12 cellular contexts compared by ENCODE assay signal in the genomic region with DNA sequence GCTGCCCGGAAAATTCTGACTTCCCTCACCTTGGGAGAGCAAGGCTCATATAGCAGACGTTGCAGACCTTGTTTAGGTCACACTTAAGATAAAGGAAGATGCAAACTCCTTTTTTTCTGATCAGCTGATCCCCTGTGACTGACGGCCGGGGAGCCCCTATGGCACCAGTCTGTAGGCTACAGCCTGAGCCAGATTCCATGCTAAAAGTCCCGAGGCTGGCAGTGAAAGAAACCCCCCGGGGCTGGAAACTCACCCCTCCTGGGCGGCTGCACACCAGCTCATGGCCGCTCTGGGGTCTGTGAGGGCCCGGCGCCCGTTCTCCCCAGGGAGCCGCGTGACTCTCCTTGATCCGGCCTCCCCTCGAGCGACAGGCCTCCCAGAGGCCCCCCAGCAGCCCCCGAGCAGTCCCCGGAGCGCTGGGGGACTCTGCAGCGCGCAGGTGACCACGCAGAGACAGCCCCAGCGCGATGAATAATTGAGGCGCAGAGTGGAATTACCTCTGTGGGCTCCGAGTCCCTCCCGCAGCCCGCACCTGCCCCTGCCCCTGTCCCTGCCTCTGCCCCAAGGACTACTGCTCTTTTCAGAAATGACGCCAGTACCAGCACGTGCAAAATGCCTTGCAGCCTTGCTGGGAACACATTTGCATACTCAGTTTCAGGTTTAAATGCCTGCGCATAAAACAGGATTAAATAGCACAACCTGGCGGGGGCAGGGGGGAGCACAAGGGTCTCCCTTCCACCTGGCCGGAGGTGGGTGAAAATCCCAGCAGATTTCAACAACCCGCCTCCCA.
DNase-seq lines count a peak whose midpoint lies in the region; ATAC-seq, FAIRE-seq and TF ChIP-seq lines count a peak whose summit lies in the region.
"Had no signal": no experiment of that assay in that cellular context is flagged by ENCODE, and none has a peak within 500 bp of the region (broad histone marks: within the 10 kb centered on the region; RNA-seq: fewer than 3 reads in every experiment).

No MANE protein-coding gene starts in this region.

- no TSS peak for BruUV-seq in endothelial cell of umbilical vein (replicated peaks; lab: Mats Ljungman, UMichigan)

- peak; percentile 79 for DNase-seq in GM12864 (ENCODE audit: low read depth)
- no peak for DNase-seq in endothelial cell of umbilical vein (ENCODE audit: low read depth, low spot score)
- DNase-seq in activated T-helper 1 cell treated with anti-CD3 and anti-CD28 coated beads, Interleukin-12 subunit alpha, Interleukin-12 subunit beta, Interleukin-2, Interleukin-4 antibody, amounts not matched to agents 30 ng/mL and 10 ng/mL and 1 ng/mL, durations not matched to agents 14 hours and 24 hours and 36 hours (ENCODE audit: low spot score), result no peak
- DNase-seq in RCC 7860 (ENCODE audit: low spot score), result no peak
- no peak for DNase-seq in urothelium cell line (ENCODE audit: low spot score)
- DNase-seq in Right ventricle myocardium inferior (ENCODE audit: missing footprints), result no peak
- DNase-seq: DND-41; hippocampal formation; NCI-H1092; stimulated activated CD4-positive, alpha-beta T cell treated with anti-CD3 and anti-CD28 coated beads, Interleukin-12 subunit alpha, Interleukin-12 subunit beta, amount 100 ng/mL, for 4 hours had no signal

- peaks cover 22% of the 10 kb centered on the region in 2 experiments for H3K27me3 ChIP-seq in endothelial cell of umbilical vein (ENCODE audit: control insufficient read depth in 2 of 2, insufficient read depth in 2 of 2, low read length in 2 of 2)

- H3K9me1 ChIP-seq in endothelial cell of umbilical vein (replicated peaks; ENCODE audit: control insufficient read depth, extremely low read depth, insufficient read depth, low read length), result no peaks in the 10 kb centered on the region

- no peak overlapping the region for H3K9ac ChIP-seq in endothelial cell of umbilical vein (replicated peaks; ENCODE audit: extremely low read depth, insufficient read depth, low read length)

- no peaks in the 10 kb centered on the region for H3K4me1 ChIP-seq in endothelial cell of umbilical vein (ENCODE audit: control insufficient read depth, extremely low read depth, insufficient read depth, low read length)

- H3K9me3 ChIP-seq in endothelial cell of umbilical vein (replicated peaks; ENCODE audit: control insufficient read depth, insufficient read depth, low read length), result no peaks in the 10 kb centered on the region

- TF ChIP-seq POLR2A in endothelial cell of umbilical vein (IDR thresholded peaks at IDR 0.05; ENCODE audit: low read depth, low read length), result no peak

- FAIRE-seq in endothelial cell of umbilical vein (lab: Jason Lieb, UNC) (no peak), RCC 7860 (lab: Jason Lieb, UNC) (no peak), urothelium cell line (lab: Jason Lieb, UNC) (no peak)

- H3K27ac ChIP-seq in endothelial cell of umbilical vein (ENCODE audit: insufficient read depth, low read depth, low read length), result no peak overlapping the region

- peaks cover 10% of the 10 kb centered on the region for H3K27me3 Mint-ChIP-seq in activated T-helper 1 cell treated with anti-CD3 and anti-CD28 coated beads, Interleukin-12 subunit alpha, Interleukin-12 subunit beta, Interleukin-2, Interleukin-4 antibody, amounts not matched to agents 30 ng/mL and 10 ng/mL and 1 ng/mL, durations not matched to agents 14 hours and 24 hours and 36 hours (ENCODE audit: insufficient read depth)

- dilution Hi-C loops in endothelial cell of umbilical vein (cut with MboI; ENCODE audit: extremely low pct_ligation_motif_present, low sequenced_read_pairs), result no loop called here

- no peak overlapping the region for H3K4me2 ChIP-seq in endothelial cell of umbilical vein (ENCODE audit: insufficient read depth, low read length)

- no peaks in the 10 kb centered on the region for H3K79me2 ChIP-seq in endothelial cell of umbilical vein (ENCODE audit: control insufficient read depth, insufficient read depth, low read length)

- no peak overlapping the region for H3K4me3 Mint-ChIP-seq in activated T-helper 1 cell treated with anti-CD3 and anti-CD28 coated beads, Interleukin-12 subunit alpha, Interleukin-12 subunit beta, Interleukin-2, Interleukin-4 antibody, amounts not matched to agents 30 ng/mL and 10 ng/mL and 1 ng/mL, durations not matched to agents 14 hours and 24 hours and 36 hours

- TF ChIP-seq CTCF in GM12864 (IDR thresholded peaks at IDR 0.05; ENCODE audit: low read depth, low read length, missing control alignments), result peak; percentile 69
- TF ChIP-seq CTCF in endothelial cell of umbilical vein (IDR thresholded peaks at IDR 0.05; ENCODE audit: extremely low read depth in 1 of 2, insufficient read depth in 1 of 2, low read depth in 1 of 2, low read length in 2 of 2), result no peak

- H3K36me3 Mint-ChIP-seq in activated T-helper 1 cell treated with anti-CD3 and anti-CD28 coated beads, Interleukin-12 subunit alpha, Interleukin-12 subunit beta, Interleukin-2, Interleukin-4 antibody, amounts not matched to agents 30 ng/mL and 10 ng/mL and 1 ng/mL, durations not matched to agents 14 hours and 24 hours and 36 hours (ENCODE audit: low read depth), result no peaks in the 10 kb centered on the region

- no peaks in the 10 kb centered on the region for H3K4me1 Mint-ChIP-seq in activated T-helper 1 cell treated with anti-CD3 and anti-CD28 coated beads, Interleukin-12 subunit alpha, Interleukin-12 subunit beta, Interleukin-2, Interleukin-4 antibody, amounts not matched to agents 30 ng/mL and 10 ng/mL and 1 ng/mL, durations not matched to agents 14 hours and 24 hours and 36 hours (ENCODE audit: low read depth)

- no peaks in the 10 kb centered on the region for H4K20me1 ChIP-seq in endothelial cell of umbilical vein (replicated peaks; ENCODE audit: control insufficient read depth, extremely low read depth, insufficient read depth, low read length)

- H3K4me3 ChIP-seq in GM12864 (ENCODE audit: low read depth, low read length), result peak overlapping the region; percentile 71
- no peak overlapping the region for H3K4me3 ChIP-seq in endothelial cell of umbilical vein (replicated peaks in 1 of 3; ENCODE audit: insufficient read depth in 1 of 3, low read depth in 1 of 3, low read length in 3 of 3)

- no peaks in the 10 kb centered on the region for H3K9me3 Mint-ChIP-seq in activated T-helper 1 cell treated with anti-CD3 and anti-CD28 coated beads, Interleukin-12 subunit alpha, Interleukin-12 subunit beta, Interleukin-2, Interleukin-4 antibody, amounts not matched to agents 30 ng/mL and 10 ng/mL and 1 ng/mL, durations not matched to agents 14 hours and 24 hours and 36 hours

- CTCF ChIA-PET in endothelial cell of umbilical vein (lab: Charles Lee), result interaction anchor here (1.1 kb wide), 1 partner anchor 88 kb away, joined by 3 read pairs; no protein-coding TSS in a partner anchor

- POLR2A ChIA-PET in endothelial cell of umbilical vein (lab: Charles Lee), result no interaction called here

- intact Hi-C loops in endothelial cell of umbilical vein (cut with micrococcal nuclease) (no loop called here), Right ventricle myocardium inferior (cut with DNase I) (no loop called here)
- intact Hi-C loops in activated T-helper 1 cell treated with anti-CD3 and anti-CD28 coated beads, Interleukin-12 subunit alpha, Interleukin-12 subunit beta, Interleukin-2, Interleukin-4 antibody, amounts not matched to agents 30 ng/mL and 10 ng/mL and 1 ng/mL, durations not matched to agents 14 hours and 24 hours and 36 hours (cut with micrococcal nuclease), result no loop called here

- ATAC-seq in GM19328 (IDR thresholded peaks at IDR 0.05; ENCODE audit: unreplicated experiment), result peak; percentile 63
- peak; percentile 55 for ATAC-seq in HG03103 (IDR thresholded peaks at IDR 0.05; ENCODE audit: low read depth, unreplicated experiment)
- ATAC-seq in Right ventricle myocardium inferior, result no peak

- H3K27ac Mint-ChIP-seq in activated T-helper 1 cell treated with anti-CD3 and anti-CD28 coated beads, Interleukin-12 subunit alpha, Interleukin-12 subunit beta, Interleukin-2, Interleukin-4 antibody, amounts not matched to agents 30 ng/mL and 10 ng/mL and 1 ng/mL, durations not matched to agents 14 hours and 24 hours and 36 hours, result no peak overlapping the region

- H3K36me3 ChIP-seq in endothelial cell of umbilical vein (ENCODE audit: control insufficient read depth in 2 of 2, extremely low read depth in 1 of 2, insufficient read depth in 2 of 2, low read length in 2 of 2), result no peaks in the 10 kb centered on the region

- no peak overlapping the region for H2AFZ ChIP-seq in endothelial cell of umbilical vein (ENCODE audit: low read depth, low read length)

TF ChIP-seq in endothelial cell of umbilical vein, 7 proteins besides CTCF, POLR2A, EP300 and RAD21:
- TF ChIP-seq GATA2 (IDR thresholded peaks at IDR 0.05; ENCODE audit: insufficient read depth, insufficient read length, low read depth, low read length), result no peak
- TF ChIP-seq EZH2 (IDR thresholded peaks at IDR 0.05; ENCODE audit: borderline replicate concordance, low read depth, low read length, severe bottlenecking), result peak; percentile 47
